In genomic region chr6:135251416-135251815, GRCh38 we compare ENCODE assay signal across 12 cellular contexts.
DNase-seq lines count a peak whose midpoint lies in the region; ATAC-seq and TF ChIP-seq lines count a peak whose summit lies in the region.
"Had no signal": no experiment of that assay in that cellular context is flagged by ENCODE, and none has a peak within 500 bp of the region (broad histone marks: within the 10 kb centered on the region; RNA-seq: fewer than 3 reads in every experiment).

No MANE protein-coding gene starts in this region.

- no peaks in the 10 kb centered on the region for H3K4me1 ChIP-seq in spleen

- H3K36me3 ChIP-seq in spleen, result no peaks in the 10 kb centered on the region

- no peak for ATAC-seq in GM19452 (IDR thresholded peaks at IDR 0.05; ENCODE audit: unreplicated experiment)
- no peak for ATAC-seq in GM18505 (IDR thresholded peaks at IDR 0.05; ENCODE audit: unreplicated experiment)
- no peak for ATAC-seq in HG03571 (IDR thresholded peaks at IDR 0.05; ENCODE audit: unreplicated experiment)
- ATAC-seq: T-cell had no signal

- TF ChIP-seq CTCF in spleen (IDR thresholded peaks at IDR 0.05 in 8 of 11, conservative IDR thresholded peaks at IDR 0.05 in 3 of 11), result no peak

- H3K27me3 ChIP-seq in spleen (replicated peaks in 1 of 7), result no peaks in the 10 kb centered on the region

- TF ChIP-seq POLR2A in spleen (IDR thresholded peaks at IDR 0.05) (no peak), GM18505 (IDR thresholded peaks at IDR 0.05; ENCODE audit: borderline replicate concordance, extremely low read depth, insufficient read depth, insufficient read length) (no peak)

- intact Hi-C loops in spleen (cut with DNase I; ENCODE audit: low total_unique reads), result no loop called here

- no peak overlapping the region for H3K4me3 ChIP-seq in spleen

- no peak overlapping the region for H3K27ac ChIP-seq in spleen

- DNase-seq in DMS79 (lab: John Stamatoyannopoulos, UW) (peak; percentile 67), NCI-H1417 (lab: John Stamatoyannopoulos, UW) (peak; percentile 68 to 94 (median 86)), SHP77 treated with DMSO at 0.1 percent for 48 hours (lab: John Stamatoyannopoulos, UW) (peak; percentile 73), medulla oblongata (ENCODE audit: extremely low spot score) (peak; percentile 31), spleen (no peak)
- DNase-seq: activated naive CD4-positive, alpha-beta T cell; Kasumi-1; posterior cingulate gyrus; T-cell had no signal

- WGBS in spleen, 5 donors, result 72 to 87% (median 83%) methylated on average over 4 of the region's 4 CpGs

- no peaks in the 10 kb centered on the region for H3K9me3 ChIP-seq in spleen
